ENCODE assay signal across 1 cellular context in genomic region chr19:12596927-12597548, GRCh38.
A peak's percentile ranks its signal among the peaks of the same experiment; 100 is the strongest.
TF ChIP-seq lines count a peak whose summit lies in the region.

No MANE protein-coding gene starts in this region.

TF ChIP-seq in IMR-90, 13 proteins besides CTCF, POLR2A, EP300 and RAD21:
- TF ChIP-seq SMC3 (IDR thresholded peaks at IDR 0.05; ENCODE audit: low read depth, low read length) (no peak), RCOR1 (IDR thresholded peaks at IDR 0.05; ENCODE audit: insufficient replicate concordance, low read length) (no peak), MAFK (IDR thresholded peaks at IDR 0.05; ENCODE audit: low read depth, low read length) (peak; percentile 32; the same call in 1 of the 2 replicates), CEBPB (IDR thresholded peaks at IDR 0.05; ENCODE audit: low read depth, low read length) (no peak)
